12 cellular contexts compared by ENCODE assay signal in genomic region chr10:78944658-78945333, GRCh38.
DNase-seq lines count a peak whose midpoint lies in the region; ATAC-seq and TF ChIP-seq lines count a peak whose summit lies in the region.
"Had no signal": no experiment of that assay in that cellular context is flagged by ENCODE, and none has a peak within 500 bp of the region (broad histone marks: within the 10 kb centered on the region; RNA-seq: fewer than 3 reads in every experiment).

No MANE protein-coding gene starts in this region.

- intact Hi-C loops in Panc1 (cut with micrococcal nuclease; ENCODE audit: unreplicated experiment): no loop called here

- H3K4me1 Mint-ChIP-seq in nephron: peaks cover 62% of the 10 kb centered on the region

- BruUV-seq in Panc1 (replicated peaks; lab: Mats Ljungman, UMichigan): no TSS peak

- CTCF ChIA-PET in AG04450 (lab: Charles Lee) (interaction anchor here (0.7 to 1.5 kb wide), 5 partner anchors 10 to 898 kb away, joined by 3 to 5 read pairs (median 3); no protein-coding TSS in a partner anchor), Panc1 (lab: Charles Lee) (no interaction called here)

- H3K4me1 ChIP-seq in Panc1 (ENCODE audit: control insufficient read depth, insufficient read depth, low read length): peaks cover 6% of the 10 kb centered on the region; the same call in 1 of the 2 replicates

- H3K4me3 ChIP-seq in AG04450 (ENCODE audit: low read depth, low read length) (no peak overlapping the region), Panc1 (ENCODE audit: low read depth in 2 of 2, low read length in 2 of 2) (no peak overlapping the region)
- H3K4me3 ChIP-seq: thoracic aorta had no signal

- peak; percentile 12; the same call in 1 of the 2 replicates for TF ChIP-seq CTCF in AG04450 (IDR thresholded peaks at IDR 0.05; ENCODE audit: low read depth, low read length)
- no peak for TF ChIP-seq CTCF in Panc1 (IDR thresholded peaks at IDR 0.05)
- TF ChIP-seq CTCF in nephron (IDR thresholded peaks at IDR 0.05; ENCODE audit: unreplicated experiment in 3 of 3): no peak

- H3K9me3 ChIP-seq in AG04450 (ENCODE audit: control insufficient read depth, insufficient read depth, low read length) (peaks cover 4% of the 10 kb centered on the region; the same call in 1 of the 2 replicates), Panc1 (ENCODE audit: control insufficient read depth, insufficient read depth, low read depth, low read length) (peaks cover 10% of the 10 kb centered on the region; the same call in 1 of the 2 replicates)
- H3K9me3 ChIP-seq: thoracic aorta had no signal

- peak; percentile 95 for DNase-seq in AG04450 (ENCODE audit: low read depth, low spot score)
- no peak for DNase-seq in Panc1 (ENCODE audit: low read depth, low spot score)
- peak; percentile 98 for DNase-seq in fibroblast of peridontal ligament (ENCODE audit: extremely low read depth)
- no peak for DNase-seq in NCI-H2029 treated with DMSO at 0.1 percent for 48 hours (lab: John Stamatoyannopoulos, UW)
- DNase-seq in DMS 273 treated with DMSO at 0.1 percent for 48 hours (lab: John Stamatoyannopoulos, UW): no peak
- no peak for DNase-seq in HK-2 (ENCODE audit: unreplicated experiment)
- DNase-seq in DMS 273 (lab: John Stamatoyannopoulos, UW; ENCODE audit: unreplicated experiment): no peak
- DNase-seq: activated gamma-delta T cell treated with Interleukin-2 at 50 U/mL for 16 hours, NCI-H2081 treated with DMSO at 0.1 percent for 48 hours had no signal

- POLR2A ChIA-PET in AG04450 (lab: Yijun Ruan, JAX): interaction anchor here (0.6 to 2.1 kb wide), 7 partner anchors 8 to 131 kb away, joined by 3 to 22 read pairs (median 4); no protein-coding TSS in a partner anchor
- POLR2A ChIA-PET in Panc1 (lab: Charles Lee): no interaction called here

- H3K9me3 Mint-ChIP-seq in nephron: peaks cover 3% of the 10 kb centered on the region

- peak overlapping the region; percentile 94 to 99 (median 96) for H3K27ac Mint-ChIP-seq in nephron

- peak; percentile 87 for ATAC-seq in Panc1

- in situ Hi-C loops in Panc1 (cut with HindIII; ENCODE audit: low pct_unique_long_range_greater_than_20kb, low sequenced_read_pairs): no loop called here

- no peaks in the 10 kb centered on the region for H3K36me3 ChIP-seq in Panc1 (ENCODE audit: control insufficient read depth, insufficient read depth, low read length)
- H3K36me3 ChIP-seq: thoracic aorta had no signal

- H3K36me3 Mint-ChIP-seq in nephron (ENCODE audit: low read depth): no peaks in the 10 kb centered on the region

- H3K27ac ChIP-seq in AG04450 (ENCODE audit: low read depth, low read length): peak overlapping the region; percentile 78
- no peak overlapping the region for H3K27ac ChIP-seq in Panc1 (ENCODE audit: low read length)
- H3K27ac ChIP-seq: C4-2B, thoracic aorta had no signal

- H3K27me3 Mint-ChIP-seq in nephron (ENCODE audit: low read depth): peaks cover 27% of the 10 kb centered on the region

- peak overlapping the region in 1 of 3 experiments; percentile 32 for H3K4me3 Mint-ChIP-seq in nephron

- H3K27me3 ChIP-seq in AG04450 (ENCODE audit: control insufficient read depth, insufficient read depth, low read length): peaks cover 4% of the 10 kb centered on the region
- H3K27me3 ChIP-seq in Panc1 (ENCODE audit: control insufficient read depth, insufficient read depth, low read length): no peaks in the 10 kb centered on the region

Comparison
In these comparisons a context has a peak if more than half of its experiments do, and no peak if none do; other contexts are left out.
1. DNase-seq: peak in AG04450 (single experiment) and fibroblast of peridontal ligament (single experiment); none in Panc1 (single experiment), NCI-H2029 treated with DMSO at 0.1 percent for 48 hours (single experiment), DMS 273 treated with DMSO at 0.1 percent for 48 hours (single experiment), HK-2 (single experiment) and DMS 273 (single experiment).